1 cellular context compared by ENCODE assay signal in genomic region chr7:134910968-134911367, GRCh38.
TF ChIP-seq lines count a peak whose summit lies in the region.

No MANE protein-coding gene starts in this region.

TF ChIP-seq in GM12878, 131 proteins besides CTCF, POLR2A, EP300 and RAD21 (continued from another document):
- no peak for TF ChIP-seq ZBTB33 (IDR thresholded peaks at IDR 0.05)
- no peak for TF ChIP-seq TCF3 (IDR thresholded peaks at IDR 0.05; ENCODE audit: borderline replicate concordance, insufficient read depth, low read depth, low read length)
- TF ChIP-seq EED (IDR thresholded peaks at IDR 0.05; ENCODE audit: low read depth): no peak
- TF ChIP-seq SPI1 (IDR thresholded peaks at IDR 0.05; ENCODE audit: borderline replicate concordance, insufficient read depth, low read depth, low read length): no peak
- TF ChIP-seq RAD51 (IDR thresholded peaks at IDR 0.05): no peak
- no peak for TF ChIP-seq BMI1 (IDR thresholded peaks at IDR 0.05; ENCODE audit: borderline replicate concordance)
- no peak for TF ChIP-seq EZH2 (IDR thresholded peaks at IDR 0.05; ENCODE audit: borderline replicate concordance, control insufficient read depth, low read depth, low read length)
- TF ChIP-seq CHD4 (IDR thresholded peaks at IDR 0.05): no peak
- TF ChIP-seq ZNF687 (IDR thresholded peaks at IDR 0.05): no peak
- no peak for TF ChIP-seq TARDBP (IDR thresholded peaks at IDR 0.05; ENCODE audit: borderline replicate concordance)
- 0 out of 2 replicates have a peak, but pooled peaks have one; percentile 10 for TF ChIP-seq GABPA (IDR thresholded peaks at IDR 0.05; ENCODE audit: low read depth)
- TF ChIP-seq MTA2 (IDR thresholded peaks at IDR 0.05; ENCODE audit: low read depth): peak; percentile 28; the same call in 1 of the 2 replicates
- peak; percentile 7; the same call in 1 of the 2 replicates for TF ChIP-seq IKZF1 (conservative IDR thresholded peaks at IDR 0.05)
- TF ChIP-seq IKZF2 (IDR thresholded peaks at IDR 0.05): no peak
- TF ChIP-seq IRF3 (IDR thresholded peaks at IDR 0.05): no peak
- peak; percentile 77 for TF ChIP-seq CREB1 (IDR thresholded peaks at IDR 0.05; ENCODE audit: low read depth)
- TF ChIP-seq CEBPZ (IDR thresholded peaks at IDR 0.05; ENCODE audit: low read depth, low read length): no peak
- TF ChIP-seq ATF2 (IDR thresholded peaks at IDR 0.05; ENCODE audit: low read length): peak; percentile 44; the same call in 1 of the 2 replicates
- TF ChIP-seq ZSCAN29 (IDR thresholded peaks at IDR 0.05): no peak
- no peak for TF ChIP-seq EGR1 (IDR thresholded peaks at IDR 0.05; ENCODE audit: borderline replicate concordance in 1 of 2, low read depth in 2 of 2, low read length in 2 of 2)
- no peak for TF ChIP-seq ETV6 (conservative IDR thresholded peaks at IDR 0.05 in 1 of 2, IDR thresholded peaks at IDR 0.05 in 1 of 2; ENCODE audit: borderline replicate concordance in 1 of 2, low read depth in 1 of 2)
- peak; percentile 85 for TF ChIP-seq ZNF384 (IDR thresholded peaks at IDR 0.05; ENCODE audit: borderline replicate concordance, low read depth, low read length)
- TF ChIP-seq NR2F1 (conservative IDR thresholded peaks at IDR 0.05): no peak; the same call in 1 of the 2 replicates
- no peak for TF ChIP-seq SREBF2 (IDR thresholded peaks at IDR 0.05; ENCODE audit: low read length)
- peak; percentile 38; the same call in 1 of the 2 replicates for TF ChIP-seq RUNX3 (IDR thresholded peaks at IDR 0.05; ENCODE audit: low read length)
- no peak for TF ChIP-seq NR2C2 (IDR thresholded peaks at IDR 0.05; ENCODE audit: borderline replicate concordance, control insufficient read depth, insufficient read length, low read depth)
- TF ChIP-seq NBN (IDR thresholded peaks at IDR 0.05): 0 out of 2 replicates have a peak, but pooled peaks have one; percentile 6
- TF ChIP-seq CUX1 (IDR thresholded peaks at IDR 0.05; ENCODE audit: insufficient replicate concordance, low read depth, low read length): no peak
- 0 out of 2 replicates have a peak, but pooled peaks have one; percentile 9 for TF ChIP-seq JUNB (IDR thresholded peaks at IDR 0.05)
- no peak for TF ChIP-seq BHLHE40 (IDR thresholded peaks at IDR 0.05; ENCODE audit: borderline replicate concordance in 1 of 2, low read depth in 2 of 2, low read length in 1 of 2)
- no peak for TF ChIP-seq FOS (IDR thresholded peaks at IDR 0.05; ENCODE audit: borderline replicate concordance, extremely low read depth, insufficient read length)
- no peak for TF ChIP-seq IRF5 (IDR thresholded peaks at IDR 0.05; ENCODE audit: borderline replicate concordance)
- TF ChIP-seq PRDM15 (CRISPR knock-in tag; IDR thresholded peaks at IDR 0.05): no peak
